ENCODE assay signal across 24 cellular contexts in genomic region chr22:49645791-49646550, GRCh38.
DNase-seq lines count a peak whose midpoint lies in the region; ATAC-seq, FAIRE-seq and TF ChIP-seq lines count a peak whose summit lies in the region.
"Had no signal": no experiment of that assay in that cellular context is flagged by ENCODE, and none has a peak within 500 bp of the region (broad histone marks: within the 10 kb centered on the region; RNA-seq: fewer than 3 reads in every experiment).

No MANE protein-coding gene starts in this region.

- no TSS peak for BruUV-seq in HepG2 (replicated peaks; lab: Mats Ljungman, UMichigan)

- H3K4me1 ChIP-seq in right lobe of liver (no peaks in the 10 kb centered on the region), HepG2 (ENCODE audit: insufficient read depth, low read length) (no peaks in the 10 kb centered on the region), neuronal stem cell (ENCODE audit: control insufficient read depth in 2 of 2, insufficient read depth in 1 of 2, low read depth in 1 of 2, low read length in 2 of 2) (peaks cover 9 to 16% of the 10 kb centered on the region in 2 donors), hepatocyte (ENCODE audit: insufficient read depth) (no peaks in the 10 kb centered on the region)
- H3K4me1 ChIP-seq: A549 had no signal

- ATAC-seq in Right ventricle myocardium superior (ENCODE audit: poor library complexity) (no peak), left ventricle myocardium superior (no peak), right lobe of liver (no peak), HepG2 (no peak)
- ATAC-seq: CD8-positive, alpha-beta T cell; GM12878 had no signal

- H3K79me2 ChIP-seq in HepG2 (ENCODE audit: insufficient read depth, low read length), result no peaks in the 10 kb centered on the region
- H3K79me2 ChIP-seq in hepatocyte, result no peaks in the 10 kb centered on the region

- H3K4me3 ChIP-seq in right lobe of liver, result no peak overlapping the region
- no peak overlapping the region for H3K4me3 ChIP-seq in HepG2 (replicated peaks in 1 of 3; ENCODE audit: insufficient read depth in 1 of 3, low read depth in 2 of 3, low read length in 3 of 3)
- H3K4me3 ChIP-seq in neuronal stem cell (ENCODE audit: low read length in 2 of 2), result no peak overlapping the region
- H3K4me3 ChIP-seq in hepatocyte, result no peak overlapping the region
- H3K4me3 ChIP-seq: A549; BLaER1 treated with 17β-estradiol and CSF1 and Interleukin-3, amounts not matched to agents 10 nM and 100 nM; GM12878 had no signal

- H2AFZ ChIP-seq in HepG2 (ENCODE audit: low read length), result no peak overlapping the region
- H2AFZ ChIP-seq in neuronal stem cell (ENCODE audit: low read length), result no peak overlapping the region
- H2AFZ ChIP-seq in hepatocyte, result no peak overlapping the region

- no peaks in the 10 kb centered on the region for H3K9me2 ChIP-seq in hepatocyte (replicated peaks; ENCODE audit: insufficient read depth)

- no peak overlapping the region for H4K91ac ChIP-seq in neuronal stem cell (ENCODE audit: low read depth, low read length, poor library complexity)

- H4K8ac ChIP-seq in neuronal stem cell (ENCODE audit: low read depth, low read length), result no peak overlapping the region

- H3K9me3 ChIP-seq in right lobe of liver, result no peaks in the 10 kb centered on the region
- H3K9me3 ChIP-seq in HepG2 (ENCODE audit: low read length), result no peaks in the 10 kb centered on the region
- peaks cover 0 to 3% of the 10 kb centered on the region in 2 donors for H3K9me3 ChIP-seq in neuronal stem cell (replicated peaks in 1 of 2; ENCODE audit: control insufficient read depth in 2 of 2, insufficient read depth in 1 of 2, low read depth in 1 of 2, low read length in 2 of 2)
- no peaks in the 10 kb centered on the region for H3K9me3 ChIP-seq in hepatocyte (ENCODE audit: low read depth)
- H3K9me3 ChIP-seq: A549 had no signal

- TF ChIP-seq CTCF in right lobe of liver (IDR thresholded peaks at IDR 0.05) (no peak), HepG2 (CRISPR knock-in tag; IDR thresholded peaks at IDR 0.05) (no peak), hepatocyte (IDR thresholded peaks at IDR 0.05; ENCODE audit: poor library complexity) (no peak)

- peaks cover 1% of the 10 kb centered on the region for H3K79me1 ChIP-seq in neuronal stem cell (ENCODE audit: low read depth, low read length)

- DNase-seq in Right ventricle myocardium superior, result peak; percentile 1
- DNase-seq in left ventricle myocardium superior, result no peak
- DNase-seq in right lobe of liver, result peak in 2 of 3 donors; percentile 4 to 36
- no peak for DNase-seq in HepG2 (ENCODE audit: low spot score)
- no peak for DNase-seq in neuronal stem cell (ENCODE audit: low spot score)
- no peak for DNase-seq in hepatocyte (ENCODE audit: low spot score)
- DNase-seq: AML-193; CD4-positive, alpha-beta T cell; CD8-positive, alpha-beta T cell; COR-L47; DMS 273 treated with DMSO at 0.1 percent for 48 hours; DMS153; DMS53; DMS79; DND-41; EL; GDM1 had no signal

- TF ChIP-seq EP300 in HepG2 (IDR thresholded peaks at IDR 0.05; ENCODE audit: low read depth in 2 of 2, low read length in 2 of 2), result no peak
- no peak for TF ChIP-seq EP300 in HepG2 (CRISPR knock-in tag; IDR thresholded peaks at IDR 0.05; ENCODE audit: borderline replicate concordance)

- no peak for TF ChIP-seq RAD21 in HepG2 (CRISPR knock-in tag; IDR thresholded peaks at IDR 0.05)

- H3K27me3 ChIP-seq in right lobe of liver (no peaks in the 10 kb centered on the region), HepG2 (ENCODE audit: control insufficient read depth in 1 of 2, insufficient read depth in 2 of 2, low read length in 2 of 2) (peaks cover 3 to 20% of the 10 kb centered on the region in 2 experiments; a peak in 3 of 5 replicates), neuronal stem cell (ENCODE audit: control insufficient read depth in 3 of 3, insufficient read depth in 3 of 3, low read depth in 1 of 3, low read length in 3 of 3) (peaks cover 0 to 17% (median 0%) of the 10 kb centered on the region in 3 experiments), hepatocyte (no peaks in the 10 kb centered on the region)
- H3K27me3 ChIP-seq: BLaER1 treated with 17β-estradiol and CSF1 and Interleukin-3, amounts not matched to agents 10 nM and 100 nM had no signal

- CTCF ChIA-PET in HepG2 (lab: Yijun Ruan, JAX; ENCODE audit: low intra/inter-chr PET ratio, low total read pairs), result no interaction called here

- no peak overlapping the region for H3K4me2 ChIP-seq in HepG2 (ENCODE audit: low read depth, low read length)
- H3K4me2 ChIP-seq in neuronal stem cell (ENCODE audit: insufficient read depth, low read length, poor library complexity, severe bottlenecking), result no peak overlapping the region
- no peak overlapping the region for H3K4me2 ChIP-seq in hepatocyte
- H3K4me2 ChIP-seq: A549; BLaER1 treated with 17β-estradiol and CSF1 and Interleukin-3, amounts not matched to agents 10 nM and 100 nM had no signal

- H2BK5ac ChIP-seq in neuronal stem cell (ENCODE audit: low read length), result no peak overlapping the region

- in situ Hi-C loops in HepG2 (cut with HindIII; ENCODE audit: extremely low pct_ligation_motif_present, low pct_unique_long_range_greater_than_20kb), result no loop called here

- no peak overlapping the region for H2BK15ac ChIP-seq in neuronal stem cell (ENCODE audit: low read length)

- H3K4ac ChIP-seq in neuronal stem cell (ENCODE audit: low read length), result no peak overlapping the region

- H3K9ac ChIP-seq in HepG2 (ENCODE audit: insufficient read depth, low read depth, low read length), result no peak overlapping the region
- H3K9ac ChIP-seq in neuronal stem cell (ENCODE audit: low read depth, low read length, poor library complexity), result peak overlapping the region; percentile 34
- H3K9ac ChIP-seq: BLaER1 treated with 17β-estradiol and CSF1 and Interleukin-3, amounts not matched to agents 10 nM and 100 nM had no signal

- intact Hi-C loops in Right ventricle myocardium superior (cut with DNase I) (no loop called here), left ventricle myocardium superior (cut with micrococcal nuclease) (no loop called here), right lobe of liver (cut with DNase I) (no loop called here), HepG2 (cut with micrococcal nuclease; ENCODE audit: unreplicated experiment) (no loop called here)

- no peak overlapping the region for H3K14ac ChIP-seq in neuronal stem cell (ENCODE audit: low read length)

- H3K36me3 ChIP-seq in right lobe of liver, result no peaks in the 10 kb centered on the region
- no peaks in the 10 kb centered on the region for H3K36me3 ChIP-seq in HepG2 (replicated peaks in 1 of 2; ENCODE audit: control insufficient read depth in 1 of 2, insufficient read depth in 2 of 2, low read length in 2 of 2)
- H3K36me3 ChIP-seq in neuronal stem cell (replicated peaks in 1 of 2; ENCODE audit: control insufficient read depth in 2 of 2, insufficient read depth in 2 of 2, low read length in 2 of 2), result no peaks in the 10 kb centered on the region
- H3K36me3 ChIP-seq in hepatocyte (replicated peaks; ENCODE audit: insufficient read depth, low read depth), result no peaks in the 10 kb centered on the region

- TF ChIP-seq POLR2A in right lobe of liver (IDR thresholded peaks at IDR 0.05) (no peak), HepG2 (IDR thresholded peaks at IDR 0.05; ENCODE audit: insufficient read depth in 1 of 2, low read depth in 2 of 2, low read length in 2 of 2) (no peak)

- no peak overlapping the region for H2BK120ac ChIP-seq in neuronal stem cell (ENCODE audit: low read depth, low read length)

- no peak overlapping the region for H2BK12ac ChIP-seq in neuronal stem cell (ENCODE audit: low read length)

- H3K23ac ChIP-seq in neuronal stem cell (ENCODE audit: low read depth, low read length, poor library complexity), result no peak overlapping the region

- H3K27ac ChIP-seq in right lobe of liver (no peak overlapping the region), HepG2 (ENCODE audit: extremely low read length, insufficient read depth, low read length) (no peak overlapping the region), neuronal stem cell (replicated peaks; ENCODE audit: low read length) (no peak overlapping the region), hepatocyte (no peak overlapping the region)
- H3K27ac ChIP-seq: 22Rv1; A549; BLaER1 treated with 17β-estradiol and CSF1 and Interleukin-3, amounts not matched to agents 10 nM and 100 nM; C4-2B had no signal

- 58% methylated on average over 3 of the region's 13 CpGs for WGBS in right lobe of liver (ENCODE audit: insufficient coverage, low coverage, low lambda C conversion rate, missing lambda C conversion rate)
- 29% methylated on average over 11 of the region's 13 CpGs for WGBS in HepG2 (ENCODE audit: low lambda C conversion rate)
- WGBS in neuronal stem cell (ENCODE audit: extremely low coverage in 2 of 2, insufficient read length in 2 of 2, insufficient replicate concordance in 1 of 2), 2 donors, result no CpG with 5 or more reads among the region's 13 CpGs
- WGBS in hepatocyte (ENCODE audit: low lambda C conversion rate, missing lambda C conversion rate), result 88% methylated on average over 13 of the region's 13 CpGs

- peak overlapping the region; percentile 56 for H2AK5ac ChIP-seq in neuronal stem cell (ENCODE audit: low read depth, low read length)

- no peak for FAIRE-seq in HepG2 (lab: Jason Lieb, UNC)
- FAIRE-seq: A549, GM12878, GM12892, GM18507 had no signal

- peak overlapping the region; percentile 89 for H3K18ac ChIP-seq in neuronal stem cell (ENCODE audit: low read length)

- POLR2A ChIA-PET in HepG2 (lab: Yijun Ruan, JAX), result no interaction called here

- H4K20me1 ChIP-seq in HepG2 (ENCODE audit: insufficient read depth, low read length) (no peaks in the 10 kb centered on the region), hepatocyte (ENCODE audit: insufficient read depth, poor library complexity, severe bottlenecking) (no peaks in the 10 kb centered on the region)

TF ChIP-seq in HepG2, 621 proteins besides CTCF, POLR2A, EP300 and RAD21:
- TF ChIP-seq ZNF292 (CRISPR knock-in tag; IDR thresholded peaks at IDR 0.05; ENCODE audit: borderline replicate concordance, low read depth), result no peak
- TF ChIP-seq ZSCAN22 (CRISPR knock-in tag; IDR thresholded peaks at IDR 0.05), result no peak

Comparison
In these comparisons a context has a peak if more than half of its experiments do, and no peak if none do; other contexts are left out.
1. DNase-seq: peak in Right ventricle myocardium superior (single experiment) and right lobe of liver (2 of 3); none in left ventricle myocardium superior (single experiment), HepG2 (single experiment), neuronal stem cell (single experiment) and hepatocyte (single experiment).